In genomic region chr10:129934196-129934925, GRCh38 we compare ENCODE assay signal across 22 cellular contexts. TPM values are rescaled to one million over a fixed set of nuclear protein-coding genes. Genes with fewer than 3 reads are reported as not detected.
"Had no signal": no experiment of that assay in that cellular context is flagged by ENCODE, and none has a peak within 500 bp of the region (broad histone marks: within the 10 kb centered on the region; RNA-seq: fewer than 3 reads in every experiment).

No MANE protein-coding gene starts in this region.

- DNase-seq: activated CD4-positive, alpha-beta memory T cell treated with anti-CD3 and anti-CD28 coated beads, Interleukin-2, amount 10 ng/mL, durations not matched to agents 7 days and 5 days; activated CD4-positive, alpha-beta T cell treated with anti-CD3 and anti-CD28 coated beads, Interleukin-2, amount 10 ng/mL, durations not matched to agents 7 days and 5 days; activated CD4-positive, CD25-positive, alpha-beta regulatory T cell; activated CD8-positive, alpha-beta memory T cell treated with anti-CD3 and anti-CD28 coated beads, Interleukin-2, amount 50 U/mL, for 4 hours; activated naive CD4-positive, alpha-beta T cell treated with Interleukin-2 at 50 U/mL for 16 hours; activated T-cell treated with anti-CD3 and anti-CD28 coated beads, Interleukin-2, amount 50 U/mL, for 1 hour; amygdala; Karpas-422; MM.1S; NCI-H1105 treated with DMSO at 0.1 percent for 48 hours; NCI-H1436 treated with DMSO at 0.1 percent for 48 hours; NCI-H187; NCI-H2081; NCI-H446; NCI-H524; T-cell; T-helper 2 cell; T1000 had no signal

- ATAC-seq: K562, T-cell had no signal

- H3K27ac ChIP-seq: SK-N-MC, VCaP had no signal

- H3K4me3 ChIP-seq: K562, SK-N-MC had no signal

RNA-seq across cellular contexts. Expression of gene EBF3, which starts 29.7 kb away (rescaled TPM):
- total RNA-seq: activated CD4-positive, alpha-beta memory T cell treated with anti-CD3 and anti-CD28 coated beads, Interleukin-2, amount 10 ng/mL, durations not matched to agents 7 days and 5 days; activated CD4-positive, alpha-beta T cell treated with anti-CD3 and anti-CD28 coated beads, Interleukin-2, amount 10 ng/mL, durations not matched to agents 7 days and 5 days; K562; OCI-LY7; T-cell had no signal
- polyA plus RNA-seq: K562 had no signal
